16 cellular contexts compared by ENCODE assay signal in the genomic region with DNA sequence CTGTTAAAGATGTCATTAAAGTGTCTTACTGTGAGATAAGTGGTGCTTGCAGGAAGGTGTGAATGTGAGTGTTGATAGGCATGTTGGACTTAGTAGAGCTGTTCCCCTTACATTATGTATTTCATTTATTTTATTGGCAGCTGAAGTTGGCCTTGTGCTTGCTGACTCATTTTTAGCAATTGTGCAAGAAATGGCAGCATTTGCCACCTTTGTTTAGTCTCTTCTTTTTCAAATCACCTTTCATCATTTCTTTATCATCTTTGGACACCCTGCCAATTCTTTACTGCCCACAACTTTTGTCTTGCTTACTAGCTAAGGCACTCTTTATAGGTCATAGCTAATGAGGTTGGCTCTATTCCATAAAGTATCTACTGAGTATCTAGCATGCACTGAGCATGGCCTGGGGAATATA.
DNase-seq lines count a peak whose midpoint lies in the region; ATAC-seq, FAIRE-seq and TF ChIP-seq lines count a peak whose summit lies in the region.
"Had no signal": no experiment of that assay in that cellular context is flagged by ENCODE, and none has a peak within 500 bp of the region (broad histone marks: within the 10 kb centered on the region; RNA-seq: fewer than 3 reads in every experiment).

No MANE protein-coding gene starts in this region.

- H3K9ac ChIP-seq in kidney (ENCODE audit: low read length in 2 of 2) = no peak overlapping the region
- H3K9ac ChIP-seq: BLaER1, parathyroid adenoma had no signal

- no peak for FAIRE-seq in kidney (lab: Jason Lieb, UNC)

- H3K27ac ChIP-seq in HEK293 (ENCODE audit: extremely low read depth, low read depth, low read length) (0 out of 2 replicates have a peak overlapping the region, but pooled peaks have one; percentile 5), RWPE2 (ENCODE audit: poor library complexity, severe bottlenecking) (no peak overlapping the region), kidney (ENCODE audit: low read depth in 2 of 2, low read length in 2 of 2) (no peak overlapping the region), spleen (no peak overlapping the region)
- H3K27ac ChIP-seq: BLaER1, parathyroid adenoma had no signal

- H3K4me3 ChIP-seq in AG10803 (ENCODE audit: low read length) = no peak overlapping the region
- no peak overlapping the region for H3K4me3 ChIP-seq in HEK293 (ENCODE audit: low read depth, low read length)
- H3K4me3 ChIP-seq in RWPE2 (ENCODE audit: severe bottlenecking) = no peak overlapping the region
- H3K4me3 ChIP-seq in kidney (ENCODE audit: low read length in 2 of 2) = no peak overlapping the region
- no peak overlapping the region for H3K4me3 ChIP-seq in spleen
- H3K4me3 ChIP-seq: BLaER1 had no signal

- intact Hi-C loops in kidney (cut with DNase I) (no loop called here), spleen (cut with DNase I; ENCODE audit: low total_unique reads) (no loop called here)

- no peaks in the 10 kb centered on the region for H3K27me3 ChIP-seq in RWPE2 (ENCODE audit: insufficient read depth, poor library complexity, severe bottlenecking)
- no peaks in the 10 kb centered on the region for H3K27me3 ChIP-seq in spleen (replicated peaks in 1 of 7)
- H3K27me3 ChIP-seq: BLaER1 had no signal

- CTCF ChIA-PET in HEK293 (lab: Yijun Ruan, JAX) = interaction anchor here (0.9 kb wide), 1 partner anchor 113 kb away, joined by 4 read pairs; no protein-coding TSS in a partner anchor

- H3K9me3 ChIP-seq in HEK293 (ENCODE audit: control insufficient read depth, insufficient read depth, low read depth, low read length) = no peaks in the 10 kb centered on the region
- no peaks in the 10 kb centered on the region for H3K9me3 ChIP-seq in RWPE2 (ENCODE audit: severe bottlenecking)
- no peaks in the 10 kb centered on the region for H3K9me3 ChIP-seq in kidney (ENCODE audit: control insufficient read depth in 1 of 2, low read length in 2 of 2)
- H3K9me3 ChIP-seq in spleen = no peaks in the 10 kb centered on the region
- H3K9me3 ChIP-seq: BLaER1 had no signal

- ATAC-seq in RWPE2 (ENCODE audit: low read depth) (peak; percentile 68), GM18520 (IDR thresholded peaks at IDR 0.05; ENCODE audit: unreplicated experiment) (no peak)
- ATAC-seq: activated naive CD4-positive, alpha-beta T cell treated with anti-CD3 and anti-CD28 coated beads, Interleukin-2, amount 50 U/mL, for 72 hours had no signal

- H3K36me3 ChIP-seq in HEK293 (ENCODE audit: control insufficient read depth in 2 of 2, insufficient read depth in 1 of 2, low read length in 2 of 2) (no peaks in the 10 kb centered on the region), RWPE2 (ENCODE audit: low read depth) (no peaks in the 10 kb centered on the region), kidney (ENCODE audit: control insufficient read depth in 1 of 2, insufficient read depth in 2 of 2, low read length in 2 of 2) (no peaks in the 10 kb centered on the region), spleen (no peaks in the 10 kb centered on the region)
- H3K36me3 ChIP-seq: BLaER1 had no signal

- POLR2A ChIA-PET in HEK293 (lab: Yijun Ruan, JAX) = no interaction called here

- peaks cover 17% of the 10 kb centered on the region for H3K4me1 ChIP-seq in HEK293 (ENCODE audit: control insufficient read depth, insufficient read depth, low read length)
- H3K4me1 ChIP-seq in RWPE2 (ENCODE audit: insufficient read depth, poor library complexity, severe bottlenecking) = no peaks in the 10 kb centered on the region
- H3K4me1 ChIP-seq in kidney (ENCODE audit: control insufficient read depth in 1 of 2, insufficient read depth in 1 of 2, low read depth in 1 of 2, low read length in 2 of 2) = no peaks in the 10 kb centered on the region
- H3K4me1 ChIP-seq in spleen = no peaks in the 10 kb centered on the region
- H3K4me1 ChIP-seq: BLaER1 had no signal

- DNase-seq in AG10803 (ENCODE audit: low read depth) (peak; percentile 61), RWPE2 (ENCODE audit: low spot score) (no peak), glomerular visceral epithelial cell (ENCODE audit: extremely low spot score) (peak; percentile 11), kidney (no peak), spleen (no peak), DMS 273 treated with DMSO at 0.1 percent for 48 hours (lab: John Stamatoyannopoulos, UW) (no peak)
- DNase-seq: activated B cell treated with CpG ODN at 0.5 μM for 24 hours, endodermal cell, MV-4-11, NCI-H345, T-helper 1 cell had no signal

- TF ChIP-seq POLR2A in spleen (IDR thresholded peaks at IDR 0.05) = no peak

- no peak for TF ChIP-seq CTCF in AG10803 (conservative IDR thresholded peaks at IDR 0.05; ENCODE audit: low read length)
- no peak for TF ChIP-seq CTCF in HEK293 (tag by site-specific recombination; IDR thresholded peaks at IDR 0.05)
- no peak for TF ChIP-seq CTCF in RWPE2 (IDR thresholded peaks at IDR 0.05; ENCODE audit: poor library complexity, severe bottlenecking)
- no peak for TF ChIP-seq CTCF in kidney (IDR thresholded peaks at IDR 0.05; ENCODE audit: borderline replicate concordance, extremely low read depth, insufficient read depth)
- no peak for TF ChIP-seq CTCF in spleen (IDR thresholded peaks at IDR 0.05 in 8 of 11, conservative IDR thresholded peaks at IDR 0.05 in 3 of 11)

TF ChIP-seq in HEK293, 187 proteins besides CTCF, POLR2A, EP300 and RAD21 (continues in another document):
- TF ChIP-seq ZBTB8A (tag by site-specific recombination; IDR thresholded peaks at IDR 0.05) (no peak), ZNF843 (tag by site-specific recombination; IDR thresholded peaks at IDR 0.05) (peak; percentile 71), ZNF202 (tag by site-specific recombination; IDR thresholded peaks at IDR 0.05; ENCODE audit: borderline replicate concordance) (no peak), ZBTB21 (tag by site-specific recombination; IDR thresholded peaks at IDR 0.05) (no peak), SETDB1 (IDR thresholded peaks at IDR 0.05; ENCODE audit: insufficient read length, low read length) (no peak), ZNF571 (tag by site-specific recombination; IDR thresholded peaks at IDR 0.05) (no peak), ZFHX2 (tag by site-specific recombination; conservative IDR thresholded peaks at IDR 0.05) (no peak), ZNF157 (tag by site-specific recombination; IDR thresholded peaks at IDR 0.05) (no peak), ZXDB (tag by site-specific recombination; IDR thresholded peaks at IDR 0.05) (0 out of 2 replicates have a peak, but pooled peaks have one; percentile 18), GLIS1 (tag by site-specific recombination; IDR thresholded peaks at IDR 0.05) (no peak)
- TF ChIP-seq, protein P1, sequence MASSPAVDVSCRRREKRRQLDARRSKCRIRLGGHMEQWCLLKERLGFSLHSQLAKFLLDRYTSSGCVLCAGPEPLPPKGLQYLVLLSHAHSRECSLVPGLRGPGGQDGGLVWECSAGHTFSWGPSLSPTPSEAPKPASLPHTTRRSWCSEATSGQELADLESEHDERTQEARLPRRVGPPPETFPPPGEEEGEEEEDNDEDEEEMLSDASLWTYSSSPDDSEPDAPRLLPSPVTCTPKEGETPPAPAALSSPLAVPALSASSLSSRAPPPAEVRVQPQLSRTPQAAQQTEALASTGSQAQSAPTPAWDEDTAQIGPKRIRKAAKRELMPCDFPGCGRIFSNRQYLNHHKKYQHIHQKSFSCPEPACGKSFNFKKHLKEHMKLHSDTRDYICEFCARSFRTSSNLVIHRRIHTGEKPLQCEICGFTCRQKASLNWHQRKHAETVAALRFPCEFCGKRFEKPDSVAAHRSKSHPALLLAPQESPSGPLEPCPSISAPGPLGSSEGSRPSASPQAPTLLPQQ (tag by site-specific recombination; IDR thresholded peaks at IDR 0.05) = no peak
- TF ChIP-seq, protein P2, sequence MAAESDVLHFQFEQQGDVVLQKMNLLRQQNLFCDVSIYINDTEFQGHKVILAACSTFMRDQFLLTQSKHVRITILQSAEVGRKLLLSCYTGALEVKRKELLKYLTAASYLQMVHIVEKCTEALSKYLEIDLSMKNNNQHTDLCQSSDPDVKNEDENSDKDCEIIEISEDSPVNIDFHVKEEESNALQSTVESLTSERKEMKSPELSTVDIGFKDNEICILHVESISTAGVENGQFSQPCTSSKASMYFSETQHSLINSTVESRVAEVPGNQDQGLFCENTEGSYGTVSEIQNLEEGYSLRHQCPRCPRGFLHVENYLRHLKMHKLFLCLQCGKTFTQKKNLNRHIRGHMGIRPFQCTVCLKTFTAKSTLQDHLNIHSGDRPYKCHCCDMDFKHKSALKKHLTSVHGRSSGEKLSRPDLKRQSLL (tag by site-specific recombination; IDR thresholded peaks at IDR 0.05) = no peak
- TF ChIP-seq, protein P3, sequence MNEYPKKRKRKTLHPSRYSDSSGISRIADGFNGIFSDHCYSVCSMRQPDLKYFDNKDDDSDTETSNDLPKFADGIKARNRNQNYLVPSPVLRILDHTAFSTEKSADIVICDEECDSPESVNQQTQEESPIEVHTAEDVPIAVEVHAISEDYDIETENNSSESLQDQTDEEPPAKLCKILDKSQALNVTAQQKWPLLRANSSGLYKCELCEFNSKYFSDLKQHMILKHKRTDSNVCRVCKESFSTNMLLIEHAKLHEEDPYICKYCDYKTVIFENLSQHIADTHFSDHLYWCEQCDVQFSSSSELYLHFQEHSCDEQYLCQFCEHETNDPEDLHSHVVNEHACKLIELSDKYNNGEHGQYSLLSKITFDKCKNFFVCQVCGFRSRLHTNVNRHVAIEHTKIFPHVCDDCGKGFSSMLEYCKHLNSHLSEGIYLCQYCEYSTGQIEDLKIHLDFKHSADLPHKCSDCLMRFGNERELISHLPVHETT (tag by site-specific recombination; IDR thresholded peaks at IDR 0.05) = no peak

Comparison
In these comparisons a context has a peak if more than half of its experiments do, and no peak if none do; other contexts are left out.
1. DNase-seq: peak in AG10803 (single experiment) and glomerular visceral epithelial cell (single experiment); none in RWPE2 (single experiment), kidney (single experiment), spleen (single experiment) and DMS 273 treated with DMSO at 0.1 percent for 48 hours (single experiment).